9 cellular contexts compared by ENCODE assay signal in the genomic region with DNA sequence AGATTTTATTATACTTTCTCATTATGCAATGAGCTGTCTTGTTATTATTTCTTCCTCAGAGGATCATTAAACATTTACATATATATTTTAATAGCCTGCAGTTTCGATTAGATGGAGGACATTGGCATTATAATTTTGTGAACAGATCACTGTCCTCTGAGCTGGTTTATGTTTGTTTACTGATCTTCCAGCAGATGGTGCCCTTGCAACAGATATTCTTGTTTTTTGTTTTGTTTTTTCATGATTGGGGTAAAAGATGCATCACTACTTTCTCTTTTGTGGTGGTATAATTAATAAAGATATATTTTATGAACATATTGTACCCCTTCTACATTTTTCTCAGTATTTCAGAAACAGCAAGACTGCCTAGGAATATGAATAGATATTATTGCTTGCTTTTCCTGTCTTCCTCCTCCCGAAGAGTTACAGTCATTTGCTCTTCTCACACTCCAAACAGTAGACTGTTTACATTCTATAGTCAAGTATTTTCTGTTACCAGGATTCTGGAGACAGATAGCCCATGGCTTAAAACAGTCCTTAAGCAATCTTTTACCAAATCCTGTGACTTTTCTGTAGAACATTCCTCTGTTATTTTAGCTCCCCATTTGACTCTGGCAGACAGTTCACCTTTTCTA.
DNase-seq lines count a peak whose midpoint lies in the region; ATAC-seq, FAIRE-seq and TF ChIP-seq lines count a peak whose summit lies in the region.
"Had no signal": no experiment of that assay in that cellular context is flagged by ENCODE, and none has a peak within 500 bp of the region (broad histone marks: within the 10 kb centered on the region; RNA-seq: fewer than 3 reads in every experiment).

No MANE protein-coding gene starts in this region.

- intact Hi-C loops in left ventricle myocardium inferior (cut with micrococcal nuclease) (no loop called here), cardiac septum (cut with DNase I) (no loop called here)

- DNase-seq in left ventricle myocardium inferior (no peak), cardiac septum (ENCODE audit: low spot score) (no peak), NCI-H526 (lab: John Stamatoyannopoulos, UW) (peak; percentile 9 to 26), urothelium cell line (ENCODE audit: low spot score) (peak; percentile 9), cortex of kidney (lab: John Stamatoyannopoulos, UW) (no peak)
- DNase-seq in stimulated activated naive CD8-positive, alpha-beta T cell treated with anti-CD3 and anti-CD28 coated beads, Interleukin-15, Interleukin-2, amounts not matched to agents 100 U/mL and 50 U/mL, for 24 hours = no peak
- DNase-seq: CD4-positive, CD25-positive, alpha-beta regulatory T cell had no signal

- H3K4me1 ChIP-seq in left ventricle myocardium inferior = no peaks in the 10 kb centered on the region

- no peak overlapping the region for H3K27ac ChIP-seq in left ventricle myocardium inferior (replicated peaks)

- TF ChIP-seq CTCF in left ventricle myocardium inferior (IDR thresholded peaks at IDR 0.05; ENCODE audit: borderline replicate concordance) = peak; percentile 36

- H3K4me3 ChIP-seq in left ventricle myocardium inferior = no peak overlapping the region

- peak; percentile 54 for FAIRE-seq in endometrium (lab: Jason Lieb, UNC)
- no peak for FAIRE-seq in urothelium cell line (lab: Jason Lieb, UNC)

- H3K9me3 ChIP-seq in left ventricle myocardium inferior (replicated peaks) = no peaks in the 10 kb centered on the region

- ATAC-seq in HG02759 (IDR thresholded peaks at IDR 0.05; ENCODE audit: unreplicated experiment) = no peak
- no peak for ATAC-seq in stimulated activated naive CD8-positive, alpha-beta T cell treated with anti-CD3 and anti-CD28 coated beads, Interleukin-15, Interleukin-2, amounts not matched to agents 100 U/mL and 50 U/mL, for 24 hours

- no peaks in the 10 kb centered on the region for H3K36me3 ChIP-seq in left ventricle myocardium inferior

- no peaks in the 10 kb centered on the region for H3K27me3 ChIP-seq in left ventricle myocardium inferior (ENCODE audit: low read depth)

Comparison
In these comparisons a context has a peak if more than half of its experiments do, and no peak if none do; other contexts are left out.
1. DNase-seq: peak in NCI-H526 (2 of 2) and urothelium cell line (single experiment); none in left ventricle myocardium inferior (single experiment), cardiac septum (single experiment), cortex of kidney (single experiment) and stimulated activated naive CD8-positive, alpha-beta T cell treated with anti-CD3 and anti-CD28 coated beads, Interleukin-15, Interleukin-2, amounts not matched to agents 100 U/mL and 50 U/mL, for 24 hours (single experiment).